Comparison of ENCODE assay signal across 19 cellular contexts in the genomic region with DNA sequence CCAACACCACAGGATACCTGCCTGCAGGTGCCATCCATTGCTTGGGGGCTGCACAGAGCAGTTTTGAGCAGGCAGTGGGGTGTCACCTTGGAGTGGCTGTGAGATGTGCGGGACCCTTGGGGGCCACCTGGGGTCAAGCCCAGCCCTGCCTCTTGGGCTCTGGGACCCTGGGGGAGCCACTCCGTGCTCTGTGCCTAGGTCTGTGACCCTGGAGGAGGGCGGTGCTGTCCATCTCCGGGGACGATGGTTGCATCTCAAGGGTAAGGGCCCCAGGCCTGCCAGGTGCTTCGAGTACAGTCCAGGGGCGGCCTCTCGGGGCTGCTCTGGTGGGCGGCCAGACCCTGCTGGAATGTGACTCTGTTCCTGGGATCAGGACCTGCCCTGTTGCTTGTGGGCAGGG. TPM values are rescaled to one million over a fixed set of nuclear protein-coding genes. Genes with fewer than 3 reads are reported as not detected.
DNase-seq lines count a peak whose midpoint lies in the region; ATAC-seq and TF ChIP-seq lines count a peak whose summit lies in the region.
"Had no signal": no experiment of that assay in that cellular context is flagged by ENCODE, and none has a peak within 500 bp of the region (broad histone marks: within the 10 kb centered on the region; RNA-seq: fewer than 3 reads in every experiment).

No MANE protein-coding gene starts in this region.

- H3K4me1 ChIP-seq in cardiac muscle cell (ENCODE audit: low read depth) (peaks cover 86% of the 10 kb centered on the region), heart left ventricle (peaks cover 0 to 34% (median 20%) of the 10 kb centered on the region in 12 donors), mesodermal cell (ENCODE audit: control insufficient read depth, insufficient read depth, low read length, poor library complexity, severe bottlenecking) (peaks cover 78% of the 10 kb centered on the region), stomach (peaks cover 55 to 95% (median 87%) of the 10 kb centered on the region in 4 donors), SK-N-SH (ENCODE audit: control insufficient read depth in 1 of 2, insufficient read depth in 2 of 2, low read depth in 1 of 2, low read length in 1 of 2) (no peaks in the 10 kb centered on the region; a peak in 1 of 4 replicates), lower lobe of right lung (peaks cover 23% of the 10 kb centered on the region)

- no peak for DNase-seq in cardiac muscle cell (ENCODE audit: low read depth in 1 of 2, low spot score in 1 of 2)
- no peak for DNase-seq in heart left ventricle
- DNase-seq in WERI-Rb-1, result no peak
- DNase-seq in stomach, result no peak
- DNase-seq in SK-N-SH, result no peak
- DNase-seq in NOMO-1 treated with dmso at 0.1 percent for 144 hours (lab: John Stamatoyannopoulos, UW; ENCODE audit: unreplicated experiment), result no peak
- DNase-seq in lower lobe of right lung, result no peak
- DNase-seq: DMS 273 treated with DMSO at 0.1 percent for 48 hours had no signal

- intact Hi-C loops in heart left ventricle (cut with DNase I), result no loop called here
- intact Hi-C loops in stomach (cut with DNase I; ENCODE audit: low total_unique reads), result no loop called here
- intact Hi-C loops in lower lobe of right lung (cut with DNase I), result no loop called here

- H3K4me2 ChIP-seq in SK-N-SH, result no peak overlapping the region

- H3K27ac ChIP-seq in cardiac muscle cell (peak overlapping the region; percentile 90), heart left ventricle (no peak overlapping the region), WERI-Rb-1 (peak overlapping the region; percentile 99; the same call in 1 of the 2 replicates), mesodermal cell (ENCODE audit: low read depth, low read length, severe bottlenecking) (peak overlapping the region; percentile 98), stomach (peak overlapping the region; percentile 48 to 78 (median 77)), SK-N-SH (ENCODE audit: low read depth in 2 of 2, low read length in 1 of 2) (no peak overlapping the region), lower lobe of right lung (no peak overlapping the region)
- H3K27ac ChIP-seq: 22Rv1, GM23248, HL-60 had no signal

- no peak overlapping the region for H3K4me3 ChIP-seq in cardiac muscle cell
- no peak overlapping the region for H3K4me3 ChIP-seq in heart left ventricle
- no peak overlapping the region for H3K4me3 ChIP-seq in WERI-Rb-1 (ENCODE audit: low read depth, low read length)
- H3K4me3 ChIP-seq in mesodermal cell (ENCODE audit: extremely low read depth, insufficient read depth, low read length, poor library complexity, severe bottlenecking), result no peak overlapping the region
- H3K4me3 ChIP-seq in stomach, result no peak overlapping the region
- H3K4me3 ChIP-seq in SK-N-SH (ENCODE audit: low read depth in 2 of 2, low read length in 1 of 2), result no peak overlapping the region
- no peak overlapping the region for H3K4me3 ChIP-seq in lower lobe of right lung
- H3K4me3 ChIP-seq: GM12878, GM23248 had no signal

- H3K36me3 ChIP-seq in cardiac muscle cell, result no peaks in the 10 kb centered on the region
- no peaks in the 10 kb centered on the region for H3K36me3 ChIP-seq in heart left ventricle
- no peaks in the 10 kb centered on the region for H3K36me3 ChIP-seq in WERI-Rb-1
- no peaks in the 10 kb centered on the region for H3K36me3 ChIP-seq in mesodermal cell (ENCODE audit: control insufficient read depth, insufficient read depth, low read length)
- no peaks in the 10 kb centered on the region for H3K36me3 ChIP-seq in stomach
- no peaks in the 10 kb centered on the region for H3K36me3 ChIP-seq in SK-N-SH (replicated peaks in 1 of 2; ENCODE audit: control insufficient read depth in 1 of 2, insufficient read depth in 2 of 2, low read length in 1 of 2)
- no peaks in the 10 kb centered on the region for H3K36me3 ChIP-seq in lower lobe of right lung

- H3F3A ChIP-seq in SK-N-SH (replicated peaks; ENCODE audit: insufficient read depth), result no peaks in the 10 kb centered on the region

- CTCF ChIA-PET in SK-N-SH (lab: Yijun Ruan, JAX), result interaction anchor here (2.0 kb wide), 1 partner anchor 74 kb away, joined by 5 read pairs; no protein-coding TSS in a partner anchor

- TF ChIP-seq EP300 in stomach (IDR thresholded peaks at IDR 0.05) (no peak), SK-N-SH (IDR thresholded peaks at IDR 0.05; ENCODE audit: borderline replicate concordance in 1 of 2, low read depth in 1 of 2, low read length in 1 of 2) (no peak)

- ATAC-seq in heart left ventricle, result no peak
- ATAC-seq in lower lobe of right lung, result no peak
- ATAC-seq: GM12878, HCT116 had no signal

- no peak overlapping the region for H2AFZ ChIP-seq in SK-N-SH (ENCODE audit: low read depth)
- H2AFZ ChIP-seq: GM23248 had no signal

- H3K27me3 ChIP-seq in cardiac muscle cell (no peaks in the 10 kb centered on the region), heart left ventricle (peaks cover 0 to 83% (median 30%) of the 10 kb centered on the region in 9 donors), WERI-Rb-1 (ENCODE audit: insufficient read depth, low read depth, severe bottlenecking) (no peaks in the 10 kb centered on the region), stomach (peaks cover 0 to 100% (median 38%) of the 10 kb centered on the region in 3 donors), SK-N-SH (ENCODE audit: insufficient read depth) (peaks cover 18% of the 10 kb centered on the region; the same call in 1 of the 2 replicates), lower lobe of right lung (ENCODE audit: low read depth) (peaks cover 87% of the 10 kb centered on the region)

- TF ChIP-seq POLR2A in heart left ventricle (IDR thresholded peaks at IDR 0.05) (no peak), stomach (IDR thresholded peaks at IDR 0.05) (no peak)

- no peaks in the 10 kb centered on the region for H3K79me2 ChIP-seq in SK-N-SH (ENCODE audit: insufficient read depth)

- H3K9me3 ChIP-seq in cardiac muscle cell (ENCODE audit: low read depth), result no peaks in the 10 kb centered on the region
- no peaks in the 10 kb centered on the region for H3K9me3 ChIP-seq in heart left ventricle
- no peaks in the 10 kb centered on the region for H3K9me3 ChIP-seq in WERI-Rb-1 (ENCODE audit: severe bottlenecking)
- no peaks in the 10 kb centered on the region for H3K9me3 ChIP-seq in mesodermal cell (ENCODE audit: control insufficient read depth, low read length)
- H3K9me3 ChIP-seq in stomach, result no peaks in the 10 kb centered on the region
- no peaks in the 10 kb centered on the region for H3K9me3 ChIP-seq in SK-N-SH
- H3K9me3 ChIP-seq in lower lobe of right lung, result no peaks in the 10 kb centered on the region

- no peaks in the 10 kb centered on the region for H4K20me1 ChIP-seq in SK-N-SH (ENCODE audit: insufficient read depth)

- POLR2A ChIA-PET in SK-N-SH (lab: Yijun Ruan, JAX), result no interaction called here

- no peak overlapping the region for H3K9ac ChIP-seq in SK-N-SH
- H3K9ac ChIP-seq: GM23248 had no signal

- TF ChIP-seq RAD21 in SK-N-SH (IDR thresholded peaks at IDR 0.05; ENCODE audit: low read length), result no peak

- 68 to 96% (median 71%) methylated on average over 4 to 9 of the region's 9 CpGs for WGBS in heart left ventricle, 4 donors
- 85 to 96% methylated on average over 9 of the region's 9 CpGs for WGBS in mesodermal cell (ENCODE audit: insufficient coverage in 2 of 2), 2 experiments
- WGBS in stomach, 5 donors, result 42 to 59% (median 56%) methylated on average over 4 to 9 of the region's 9 CpGs; no CpG with 5 or more reads in 1 of the 5 donors
- WGBS in SK-N-SH (ENCODE audit: low lambda C conversion rate), result 62% methylated on average over 2 of the region's 9 CpGs

- TF ChIP-seq CTCF in cardiac muscle cell (IDR thresholded peaks at IDR 0.05; ENCODE audit: low read depth, low read length), result no peak
- TF ChIP-seq CTCF in heart left ventricle (IDR thresholded peaks at IDR 0.05), result no peak
- no peak for TF ChIP-seq CTCF in WERI-Rb-1 (IDR thresholded peaks at IDR 0.05; ENCODE audit: low read depth, low read length)
- TF ChIP-seq CTCF in stomach (IDR thresholded peaks at IDR 0.05), result no peak
- no peak for TF ChIP-seq CTCF in SK-N-SH (IDR thresholded peaks at IDR 0.05)
- no peak for TF ChIP-seq CTCF in lower lobe of right lung (IDR thresholded peaks at IDR 0.05)

- no peaks in the 10 kb centered on the region for H3K9me2 ChIP-seq in SK-N-SH

TF ChIP-seq in SK-N-SH, 30 proteins besides CTCF, POLR2A, EP300 and RAD21 (continues in another document):
- TF ChIP-seq YY1 (IDR thresholded peaks at IDR 0.05; ENCODE audit: low read depth) (no peak), TAF1 (IDR thresholded peaks at IDR 0.05; ENCODE audit: borderline replicate concordance, low read depth, low read length) (no peak), NFIC (IDR thresholded peaks at IDR 0.05; ENCODE audit: borderline replicate concordance) (no peak)
- TF ChIP-seq, protein P1, sequence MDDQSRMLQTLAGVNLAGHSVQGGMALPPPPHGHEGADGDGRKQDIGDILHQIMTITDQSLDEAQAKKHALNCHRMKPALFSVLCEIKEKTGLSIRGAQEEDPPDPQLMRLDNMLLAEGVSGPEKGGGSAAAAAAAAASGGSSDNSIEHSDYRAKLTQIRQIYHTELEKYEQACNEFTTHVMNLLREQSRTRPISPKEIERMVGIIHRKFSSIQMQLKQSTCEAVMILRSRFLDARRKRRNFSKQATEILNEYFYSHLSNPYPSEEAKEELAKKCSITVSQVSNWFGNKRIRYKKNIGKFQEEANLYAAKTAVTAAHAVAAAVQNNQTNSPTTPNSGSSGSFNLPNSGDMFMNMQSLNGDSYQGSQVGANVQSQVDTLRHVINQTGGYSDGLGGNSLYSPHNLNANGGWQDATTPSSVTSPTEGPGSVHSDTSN (IDR thresholded peaks at IDR 0.05), result no peak

RNA-seq across cellular contexts. Expression of a gene that starts 8.7 kb away (rescaled TPM):
- total RNA-seq in cardiac muscle cell (79.0 and 103 TPM in 2 replicates), heart left ventricle (1 to 10 TPM in 4 of 9 donors, under 1 TPM in 5; 0.21 to 7.4 (median 0.83) TPM), stomach (10 to 100 TPM in 2 of 5 donors, 1 to 10 TPM in 2, not detected in 1; 3.1 to 16.4 (median 9.0) TPM), lower lobe of right lung (1.8 TPM)
- polyA plus RNA-seq in cardiac muscle cell (66.8 and 96.5 TPM in 2 replicates), heart left ventricle (1 to 10 TPM in 1 of 2 donors, under 1 TPM in 1; 0.98 to 1.6 TPM), stomach (10 to 100 TPM in 1 of 3 donors, 1 to 10 TPM in 2; 9.1 to 11.2 (median 9.3) TPM), SK-N-SH (2012; rRNA removed) (not detected in 2 replicates)
- 18.4 TPM for polyA plus RNA-seq in mesodermal cell (2013, experiment 1 of 2)
- 18.3 TPM for polyA plus RNA-seq in mesodermal cell (2013, experiment 2 of 2)
- not detected in 2 replicates for polyA plus RNA-seq in SK-N-SH (2012; cell fraction: cytosol; rRNA removed)
- polyA plus RNA-seq in SK-N-SH (2012; cell fraction: nucleus; rRNA removed), result not detected in 2 replicates
- total RNA-seq: A673, Calu3, Daoy, GM12878, GM23248 had no signal
- polyA plus RNA-seq: BJ, CD14-positive monocyte, GM12878, GM23248 had no signal

RNA-seq across cellular contexts. Expression of a gene that starts 57.1 kb away (rescaled TPM):
- total RNA-seq in cardiac muscle cell (not detected in 2 replicates), heart left ventricle (not detected), stomach (1 to 10 TPM in 1 of 5 donors, under 1 TPM in 2, not detected in 2; 0.45 to 2.3 (median 0.55) TPM), lower lobe of right lung (2.0 TPM)
- polyA plus RNA-seq in cardiac muscle cell (not detected in 2 replicates), heart left ventricle (not detected), stomach (1 to 10 TPM; 2.1 to 8.0 (median 5.7) TPM), SK-N-SH (2012; rRNA removed) (not detected in 2 replicates)
- not detected for polyA plus RNA-seq in mesodermal cell (2013, experiment 1 of 2)
- polyA plus RNA-seq in mesodermal cell (2013, experiment 2 of 2), result not detected
- polyA plus RNA-seq in SK-N-SH (2012; cell fraction: cytosol; rRNA removed), result 0.01 TPM in 1 of 2 replicates, not detected in the other
- polyA plus RNA-seq in SK-N-SH (2012; cell fraction: nucleus; rRNA removed), result not detected in 2 replicates
- total RNA-seq: A673, Daoy, GM12878, GM23248 had no signal
- polyA plus RNA-seq: BJ, CD14-positive monocyte, GM12878, GM23248 had no signal

Comparison
In these comparisons a context has a peak if more than half of its experiments do, and no peak if none do; other contexts are left out.
1. H3K27ac ChIP-seq: peak in cardiac muscle cell (single experiment), WERI-Rb-1 (single experiment), mesodermal cell (single experiment) and stomach (5 of 5); none in heart left ventricle (0 of 12), SK-N-SH (0 of 2) and lower lobe of right lung (single experiment).